ENCODE assay signal across 8 cellular contexts in genomic region chr10:79502561-79503309, GRCh38. TPM values are rescaled to one million over a fixed set of nuclear protein-coding genes. Genes with fewer than 3 reads are reported as not detected.
A peak's percentile ranks its signal among the peaks of the same experiment; 100 is the strongest.
DNase-seq lines count a peak whose midpoint lies in the region; ATAC-seq and TF ChIP-seq lines count a peak whose summit lies in the region.

No MANE protein-coding gene starts in this region.

- H3K4me3 ChIP-seq in vagina: no peak overlapping the region

- H3K4me3 Mint-ChIP-seq in WTC11: peak overlapping the region; percentile 35; the same call in 1 of the 2 replicates

- POLR2A ChIA-PET in WTC11 (lab: Charles Lee): no interaction called here

- H3K4me1 ChIP-seq in vagina: no peaks in the 10 kb centered on the region

- ATAC-seq in WTC11 (peak; percentile 99), GM18858 (IDR thresholded peaks at IDR 0.05; ENCODE audit: unreplicated experiment) (no peak)

- TF ChIP-seq CTCF in GM12872 (IDR thresholded peaks at IDR 0.05; ENCODE audit: insufficient read depth, low read depth, low read length) (peak; percentile 41), WTC11 (IDR thresholded peaks at IDR 0.05) (peak; percentile 52), vagina (IDR thresholded peaks at IDR 0.05) (peak in 1 of 3 experiments; percentile 39)

- DNase-seq in 8988T (peak; percentile 43), WTC11 (ENCODE audit: low spot score) (peak; percentile 75), kidney tubule cell (ENCODE audit: low spot score) (peak; percentile 41), activated gamma-delta T cell treated with Interleukin-2 at 50 U/mL for 16 hours (no peak), vagina (ENCODE audit: extremely low spot score in 2 of 2) (no peak), NCI-H524 treated with DMSO at 0.1 percent for 48 hours (lab: John Stamatoyannopoulos, UW) (no peak)

- no peak overlapping the region for H3K27ac Mint-ChIP-seq in WTC11

- H3K4me1 Mint-ChIP-seq in WTC11: peaks cover 5% of the 10 kb centered on the region

- intact Hi-C loops in vagina (cut with DNase I): no loop called here

- no peaks in the 10 kb centered on the region for H3K36me3 ChIP-seq in vagina

- H3K27ac ChIP-seq in vagina: no peak overlapping the region

- H3K9me3 ChIP-seq in vagina: no peaks in the 10 kb centered on the region

- H3K9me3 Mint-ChIP-seq in WTC11: no peaks in the 10 kb centered on the region

- CTCF ChIA-PET in WTC11 (lab: Charles Lee): interaction anchor here (1.7 to 2.9 kb wide), 3 partner anchors 15 to 156 kb away, joined by 6 to 20 read pairs (median 9); partner anchors contain the start of gene PPIF

- peaks cover 44% of the 10 kb centered on the region for H3K27me3 Mint-ChIP-seq in WTC11 (ENCODE audit: low read depth)

- no peak for TF ChIP-seq POLR2A in vagina (IDR thresholded peaks at IDR 0.05)

- no peaks in the 10 kb centered on the region for H3K36me3 Mint-ChIP-seq in WTC11

- no peaks in the 10 kb centered on the region for H3K27me3 ChIP-seq in vagina

TF ChIP-seq in WTC11, 78 proteins besides CTCF, POLR2A, EP300 and RAD21:
- TF ChIP-seq, protein P1, sequence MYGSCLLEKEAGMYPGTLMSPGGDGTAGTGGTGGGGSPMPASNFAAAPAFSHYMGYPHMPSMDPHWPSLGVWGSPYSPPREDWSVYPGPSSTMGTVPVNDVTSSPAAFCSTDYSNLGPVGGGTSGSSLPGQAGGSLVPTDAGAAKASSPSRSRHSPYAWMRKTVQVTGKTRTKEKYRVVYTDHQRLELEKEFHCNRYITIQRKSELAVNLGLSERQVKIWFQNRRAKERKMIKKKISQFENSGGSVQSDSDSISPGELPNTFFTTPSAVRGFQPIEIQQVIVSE (CRISPR knock-in tag; IDR thresholded peaks at IDR 0.05; ENCODE audit: borderline replicate concordance): no peak
- TF ChIP-seq ZNF512 (CRISPR knock-in tag; IDR thresholded peaks at IDR 0.05; ENCODE audit: borderline replicate concordance): 0 out of 2 replicates have a peak, but pooled peaks have one; percentile 52

RNA-seq across cellular contexts. Expression of gene EIF5AL1, which starts 9.6 kb away (rescaled TPM):
- total RNA-seq in WTC11 (2021): 0.17 to 0.23 TPM (median 0.21 TPM) in 3 replicates
- total RNA-seq in vagina: not detected

RNA-seq across cellular contexts. Expression of gene ZCCHC24, which starts 57.3 kb away (rescaled TPM):
- total RNA-seq in WTC11 (2021) (6.0 to 7.7 TPM (median 6.2 TPM) in 3 replicates), vagina (57.0 TPM)

RNA-seq across cellular contexts. Expression of gene SFTPA2, which starts 57.5 kb away (rescaled TPM):
- 4.6 to 5.9 TPM (median 5.7 TPM) in 3 replicates for total RNA-seq in WTC11 (2021)
- 0.74 TPM for total RNA-seq in vagina

Comparison
In these comparisons a context has a peak if more than half of its experiments do, and no peak if none do; other contexts are left out.
1. DNase-seq: peak in 8988T (single experiment), WTC11 (single experiment) and kidney tubule cell (single experiment); none in activated gamma-delta T cell treated with Interleukin-2 at 50 U/mL for 16 hours (single experiment), vagina (0 of 2) and NCI-H524 treated with DMSO at 0.1 percent for 48 hours (single experiment).